10 cellular contexts compared by ENCODE assay signal in the genomic region with DNA sequence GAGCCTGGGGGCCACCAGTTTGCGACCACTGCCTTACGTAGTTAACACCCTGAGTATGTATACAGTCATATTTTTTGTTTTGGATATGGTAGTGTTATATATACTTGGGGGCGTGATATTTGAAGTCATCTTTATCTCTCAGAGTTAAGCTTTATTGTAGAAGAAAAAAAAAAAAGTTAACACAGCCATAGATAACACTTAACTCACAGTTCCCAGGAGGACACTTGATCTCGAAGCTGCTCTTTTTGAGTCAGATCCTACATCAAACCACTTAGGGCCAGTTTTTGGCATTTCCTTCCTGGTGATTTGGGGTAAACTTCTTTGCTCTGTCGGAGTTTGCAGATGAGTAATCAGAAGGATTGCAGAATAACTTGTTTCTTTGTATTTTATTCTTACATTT. TPM values are rescaled to one million over a fixed set of nuclear protein-coding genes. Genes with fewer than 3 reads are reported as not detected.
DNase-seq lines count a peak whose midpoint lies in the region; ATAC-seq and TF ChIP-seq lines count a peak whose summit lies in the region.
"Had no signal": no experiment of that assay in that cellular context is flagged by ENCODE, and none has a peak within 500 bp of the region (broad histone marks: within the 10 kb centered on the region; RNA-seq: fewer than 3 reads in every experiment).

No MANE protein-coding gene starts in this region.

- no peak for TF ChIP-seq POLR2A in heart left ventricle (IDR thresholded peaks at IDR 0.05)

- no peaks in the 10 kb centered on the region for H3K9me3 ChIP-seq in heart left ventricle

- H3K4me3 Mint-ChIP-seq in activated CD4-positive, alpha-beta memory T cell treated with anti-CD3 and anti-CD28 coated beads, Interleukin-2, amount 10 ng/mL, durations not matched to agents 7 days and 5 days = peak overlapping the region; percentile 77
- H3K4me3 Mint-ChIP-seq in stimulated activated naive CD8-positive, alpha-beta T cell treated with anti-CD3 and anti-CD28 coated beads, Interleukin-15, Interleukin-2, amounts not matched to agents 100 ng/mL and 50 ng/mL, for 24 hours = peak overlapping the region; percentile 61

- no peaks in the 10 kb centered on the region for H3K27me3 Mint-ChIP-seq in activated CD4-positive, alpha-beta memory T cell treated with anti-CD3 and anti-CD28 coated beads, Interleukin-2, amount 10 ng/mL, durations not matched to agents 7 days and 5 days
- H3K27me3 Mint-ChIP-seq in stimulated activated naive CD8-positive, alpha-beta T cell treated with anti-CD3 and anti-CD28 coated beads, Interleukin-15, Interleukin-2, amounts not matched to agents 100 ng/mL and 50 ng/mL, for 24 hours = peaks cover 3% of the 10 kb centered on the region

- H3K9me3 Mint-ChIP-seq in activated CD4-positive, alpha-beta memory T cell treated with anti-CD3 and anti-CD28 coated beads, Interleukin-2, amount 10 ng/mL, durations not matched to agents 7 days and 5 days = no peaks in the 10 kb centered on the region
- no peaks in the 10 kb centered on the region for H3K9me3 Mint-ChIP-seq in stimulated activated naive CD8-positive, alpha-beta T cell treated with anti-CD3 and anti-CD28 coated beads, Interleukin-15, Interleukin-2, amounts not matched to agents 100 ng/mL and 50 ng/mL, for 24 hours

- ATAC-seq in heart left ventricle (peak in 1 of 4 donors; percentile 57), left lobe of liver (no peak)

- WGBS in heart left ventricle, 4 donors = 46 to 59% (median 55%) methylated on average over 5 of the region's 5 CpGs

- TF ChIP-seq CTCF in heart left ventricle (IDR thresholded peaks at IDR 0.05) = no peak

- H3K4me1 ChIP-seq in heart left ventricle = peaks cover 3 to 63% (median 50%) of the 10 kb centered on the region in 12 donors

- peaks cover 0 to 59% (median 30%) of the 10 kb centered on the region in 9 donors for H3K36me3 ChIP-seq in heart left ventricle

- H3K27ac Mint-ChIP-seq in activated CD4-positive, alpha-beta memory T cell treated with anti-CD3 and anti-CD28 coated beads, Interleukin-2, amount 10 ng/mL, durations not matched to agents 7 days and 5 days = peak overlapping the region; percentile 93
- peak overlapping the region; percentile 19 for H3K27ac Mint-ChIP-seq in stimulated activated naive CD8-positive, alpha-beta T cell treated with anti-CD3 and anti-CD28 coated beads, Interleukin-15, Interleukin-2, amounts not matched to agents 100 ng/mL and 50 ng/mL, for 24 hours

- DNase-seq in HT1080 (ENCODE audit: low read depth) (peak; percentile 73), heart left ventricle (no peak), left lobe of liver (ENCODE audit: low spot score) (no peak)
- no peak for DNase-seq in activated CD4-positive, alpha-beta memory T cell treated with anti-CD3 and anti-CD28 coated beads, Interleukin-2, amount 10 ng/mL, durations not matched to agents 7 days and 5 days
- no peak for DNase-seq in effector CD4-positive, alpha-beta T cell
- DNase-seq in central memory CD4-positive, alpha-beta T cell = no peak
- DNase-seq: activated effector memory CD4-positive, alpha-beta T cell treated with Interleukin-2 at 50 U/mL for 16 hours; NCI-H187 treated with DMSO at 0.1 percent for 48 hours had no signal

- peak overlapping the region in 9 of 12 donors; percentile 26 to 92 (median 39) for H3K4me3 ChIP-seq in heart left ventricle

- peak overlapping the region; percentile 13 to 96 (median 77) for H3K27ac ChIP-seq in heart left ventricle

- intact Hi-C loops in heart left ventricle (cut with DNase I) = loop anchor here in 1 of 10 donors (10.0 kb wide), 1 partner anchor 45 kb away; a partner anchor contains a TSS

- peaks cover 48% of the 10 kb centered on the region for H3K4me1 Mint-ChIP-seq in activated CD4-positive, alpha-beta memory T cell treated with anti-CD3 and anti-CD28 coated beads, Interleukin-2, amount 10 ng/mL, durations not matched to agents 7 days and 5 days
- peaks cover 56% of the 10 kb centered on the region for H3K4me1 Mint-ChIP-seq in stimulated activated naive CD8-positive, alpha-beta T cell treated with anti-CD3 and anti-CD28 coated beads, Interleukin-15, Interleukin-2, amounts not matched to agents 100 ng/mL and 50 ng/mL, for 24 hours (ENCODE audit: low read depth)

- CTCF ChIA-PET in activated CD4-positive, alpha-beta memory T cell treated with anti-CD3 and anti-CD28 coated beads, Interleukin-2, amount 10 ng/mL, durations not matched to agents 7 days and 5 days (lab: Charles Lee) = interaction anchor here (1.0 to 1.5 kb wide), 7 partner anchors 11 to 318 kb away, joined by 3 to 7 read pairs (median 4); a partner anchor contains a TSS

- POLR2A ChIA-PET in activated CD4-positive, alpha-beta memory T cell treated with anti-CD3 and anti-CD28 coated beads, Interleukin-2, amount 10 ng/mL, durations not matched to agents 7 days and 5 days (lab: Charles Lee) = interaction anchor here (0.5 to 1.4 kb wide), 6 partner anchors 8 to 596 kb away, joined by 3 to 6 read pairs (median 3); a partner anchor contains a TSS

- H3K27me3 ChIP-seq in heart left ventricle = peaks cover 0 to 6% (median 0%) of the 10 kb centered on the region in 9 donors

- peaks cover 13% of the 10 kb centered on the region for H3K36me3 Mint-ChIP-seq in activated CD4-positive, alpha-beta memory T cell treated with anti-CD3 and anti-CD28 coated beads, Interleukin-2, amount 10 ng/mL, durations not matched to agents 7 days and 5 days (ENCODE audit: low read depth)
- H3K36me3 Mint-ChIP-seq in stimulated activated naive CD8-positive, alpha-beta T cell treated with anti-CD3 and anti-CD28 coated beads, Interleukin-15, Interleukin-2, amounts not matched to agents 100 ng/mL and 50 ng/mL, for 24 hours (ENCODE audit: low read depth) = no peaks in the 10 kb centered on the region

RNA-seq across cellular contexts. Expression of a gene that starts 5.8 kb away (rescaled TPM):
- total RNA-seq in HT1080 (2014; rRNA removed; shearing (Covaris generic)) = 22.0 and 29.0 TPM in 2 replicates
- polyA plus RNA-seq in HT1080 (2015; cell fraction: cytosol; rRNA removed) = 17.0 and 19.3 TPM in 2 replicates
- polyA plus RNA-seq in HT1080 (2015; cell fraction: nucleus; rRNA removed) = 25.6 and 28.6 TPM in 2 replicates
- total RNA-seq in activated CD4-positive, alpha-beta memory T cell treated with anti-CD3 and anti-CD28 coated beads, Interleukin-2, amount 10 ng/mL, durations not matched to agents 7 days and 5 days = 10 to 100 TPM; 11.1 to 11.2 TPM
- total RNA-seq in heart left ventricle (10 to 100 TPM; 11.0 to 43.2 (median 16.3) TPM), left lobe of liver (16.2 TPM)
- polyA plus RNA-seq in heart left ventricle = 1 to 10 TPM; 3.1 to 7.2 TPM
- polyA plus RNA-seq: neural cell had no signal

RNA-seq across cellular contexts. Expression of a gene that starts 48.5 kb away (rescaled TPM):
- total RNA-seq in HT1080 (2014; rRNA removed; shearing (Covaris generic)) = 1.0 and 1.4 TPM in 2 replicates
- polyA plus RNA-seq in HT1080 (2015; cell fraction: cytosol; rRNA removed) = 0.06 and 0.13 TPM in 2 replicates
- polyA plus RNA-seq in HT1080 (2015; cell fraction: nucleus; rRNA removed) = 0.14 and 0.27 TPM in 2 replicates
- not detected for total RNA-seq in activated CD4-positive, alpha-beta memory T cell treated with anti-CD3 and anti-CD28 coated beads, Interleukin-2, amount 10 ng/mL, durations not matched to agents 7 days and 5 days
- 1 to 10 TPM in 3 of 9 donors, under 1 TPM in 6; 0.23 to 5.2 (median 0.76) TPM for total RNA-seq in heart left ventricle
- polyA plus RNA-seq in heart left ventricle = under 1 TPM; 0.38 to 0.53 TPM
- total RNA-seq in left lobe of liver = 7.7 TPM

RNA-seq across cellular contexts. Expression of a gene that starts 52.1 kb away (rescaled TPM):
- 17.2 and 24.6 TPM in 2 replicates for total RNA-seq in HT1080 (2014; rRNA removed; shearing (Covaris generic))
- 18.5 and 22.9 TPM in 2 replicates for polyA plus RNA-seq in HT1080 (2015; cell fraction: cytosol; rRNA removed)
- polyA plus RNA-seq in HT1080 (2015; cell fraction: nucleus; rRNA removed) = 13.5 and 18.7 TPM in 2 replicates
- 10 to 100 TPM; 13.2 to 14.6 TPM for total RNA-seq in activated CD4-positive, alpha-beta memory T cell treated with anti-CD3 and anti-CD28 coated beads, Interleukin-2, amount 10 ng/mL, durations not matched to agents 7 days and 5 days
- total RNA-seq in heart left ventricle (10 to 100 TPM; 24.9 to 45.1 (median 39.5) TPM), left lobe of liver (8.4 TPM)
- 10 to 100 TPM; 23.9 to 26.1 TPM for polyA plus RNA-seq in heart left ventricle
